20 cellular contexts compared by ENCODE assay signal in the genomic region with DNA sequence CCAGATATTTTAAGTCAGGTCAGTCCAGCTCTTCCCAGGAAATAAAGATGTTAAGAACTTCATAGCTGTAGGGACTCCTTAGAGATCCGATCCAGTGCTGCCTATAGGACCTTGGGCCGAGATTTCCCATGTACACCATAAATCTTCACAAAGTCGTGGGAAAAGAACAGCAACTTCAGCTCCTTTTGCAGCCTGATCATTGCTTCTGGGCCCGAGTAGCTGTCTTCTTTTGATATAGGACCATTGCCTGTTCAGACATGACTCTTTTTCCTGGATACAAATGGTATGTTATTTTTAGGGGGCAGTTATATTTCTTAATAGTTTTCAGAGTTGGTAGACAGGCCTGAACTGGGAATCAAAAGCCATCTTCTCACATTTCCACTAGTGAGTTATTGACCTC. TPM values are rescaled to one million over a fixed set of nuclear protein-coding genes. Genes with fewer than 3 reads are reported as not detected.
DNase-seq lines count a peak whose midpoint lies in the region; ATAC-seq and TF ChIP-seq lines count a peak whose summit lies in the region.
"Had no signal": no experiment of that assay in that cellular context is flagged by ENCODE, and none has a peak within 500 bp of the region (broad histone marks: within the 10 kb centered on the region; RNA-seq: fewer than 3 reads in every experiment).

No MANE protein-coding gene starts in this region.

- H3K4me1 ChIP-seq in esophagus muscularis mucosa (peaks cover 0 to 20% (median 13%) of the 10 kb centered on the region in 4 donors), skeletal muscle satellite cell (ENCODE audit: control insufficient read depth, insufficient read depth, low read length) (peaks cover 34% of the 10 kb centered on the region)

- peak; percentile 33 for DNase-seq in AG10803 (ENCODE audit: low read depth)
- no peak for DNase-seq in T-helper 17 cell
- DNase-seq in esophagus muscularis mucosa (ENCODE audit: extremely low spot score): no peak
- DNase-seq in head of caudate nucleus: no peak
- no peak for DNase-seq in germinal center (ENCODE audit: low spot score)
- no peak for DNase-seq in ACHN
- DNase-seq: activated CD4-positive, CD25-positive, alpha-beta regulatory T cell treated with anti-CD3 and anti-CD28 coated beads, Interleukin-2, amount 50 U/mL, for 72 hours; activated naive CD8-positive, alpha-beta T cell treated with anti-CD3 and anti-CD28 coated beads for 36 hours; GF-D8; hippocampal formation; left colon; naive thymus-derived CD4-positive, alpha-beta T cell; NCI-H1417 treated with DMSO at 0.1 percent for 48 hours; NCI-H446 treated with DMSO at 0.1 percent for 48 hours; psoas muscle had no signal

- WGBS in esophagus muscularis mucosa: 83% methylated on average over 4 of the region's 4 CpGs

- H3K27me3 ChIP-seq in esophagus muscularis mucosa (no peaks in the 10 kb centered on the region), skeletal muscle satellite cell (ENCODE audit: control insufficient read depth, insufficient read depth, low read length) (no peaks in the 10 kb centered on the region)

- no peaks in the 10 kb centered on the region for H3K9me3 ChIP-seq in T-helper 17 cell (ENCODE audit: control insufficient read depth, low read length, poor library complexity, severe bottlenecking)
- H3K9me3 ChIP-seq in esophagus muscularis mucosa: no peaks in the 10 kb centered on the region
- no peaks in the 10 kb centered on the region for H3K9me3 ChIP-seq in skeletal muscle satellite cell (replicated peaks; ENCODE audit: low read length)
- H3K9me3 ChIP-seq: psoas muscle, thoracic aorta had no signal

- no peak overlapping the region for H3K4me3 Mint-ChIP-seq in T-helper 17 cell
- H3K4me3 Mint-ChIP-seq: activated naive CD8-positive, alpha-beta T cell treated with anti-CD3 and anti-CD28 coated beads for 36 hours; naive thymus-derived CD4-positive, alpha-beta T cell; T-helper 1 cell treated with Interleukin-12 subunit alpha and Interleukin-12 subunit beta and Interleukin-4 antibody, amounts not matched to agents 30 μg/mL and 1 μg/mL, for 36 hours had no signal

- H3K9ac ChIP-seq in skeletal muscle satellite cell (ENCODE audit: low read depth, low read length): peak overlapping the region; percentile 78

- no peaks in the 10 kb centered on the region for H3K27me3 Mint-ChIP-seq in T-helper 17 cell
- H3K27me3 Mint-ChIP-seq: activated naive CD8-positive, alpha-beta T cell treated with anti-CD3 and anti-CD28 coated beads for 36 hours; naive thymus-derived CD4-positive, alpha-beta T cell had no signal

- in situ Hi-C loops in ACHN (cut with HindIII; ENCODE audit: low pct_ligation_motif_present, low pct_unique_long_range_greater_than_20kb, low sequenced_read_pairs): no loop called here

- H3K4me3 ChIP-seq in AG10803 (ENCODE audit: low read length) (peak overlapping the region; percentile 34), esophagus muscularis mucosa (no peak overlapping the region), skeletal muscle satellite cell (ENCODE audit: low read length) (peak overlapping the region; percentile 31)
- H3K4me3 ChIP-seq: K562, psoas muscle had no signal

- no peak for TF ChIP-seq EP300 in esophagus muscularis mucosa (IDR thresholded peaks at IDR 0.05)

- TF ChIP-seq CTCF in AG10803 (conservative IDR thresholded peaks at IDR 0.05; ENCODE audit: low read length) (no peak), esophagus muscularis mucosa (IDR thresholded peaks at IDR 0.05) (no peak)

- H3K36me3 ChIP-seq in esophagus muscularis mucosa (no peaks in the 10 kb centered on the region), skeletal muscle satellite cell (ENCODE audit: insufficient read depth, low read length) (no peaks in the 10 kb centered on the region)
- H3K36me3 ChIP-seq: thoracic aorta had no signal

- no peak for TF ChIP-seq POLR2A in esophagus muscularis mucosa (IDR thresholded peaks at IDR 0.05; ENCODE audit: low read depth)

- ATAC-seq in T-helper 17 cell (no peak), HG02840 (IDR thresholded peaks at IDR 0.05; ENCODE audit: low FRiP score, unreplicated experiment) (no peak)
- ATAC-seq: K562; left colon; naive thymus-derived CD4-positive, alpha-beta T cell had no signal

- H3K4me2 ChIP-seq in skeletal muscle satellite cell (ENCODE audit: low read length): peak overlapping the region; percentile 69

- peak overlapping the region in 3 of 4 donors; percentile 18 to 66 (median 21) for H3K27ac ChIP-seq in esophagus muscularis mucosa (replicated peaks in 1 of 4)
- H3K27ac ChIP-seq: psoas muscle had no signal

- intact Hi-C loops in esophagus muscularis mucosa (cut with DNase I) (no loop called here), head of caudate nucleus (cut with DNase I) (no loop called here)

- peak overlapping the region; percentile 21 for H3K27ac Mint-ChIP-seq in T-helper 17 cell
- H3K27ac Mint-ChIP-seq: activated naive CD8-positive, alpha-beta T cell treated with anti-CD3 and anti-CD28 coated beads for 36 hours; T-helper 1 cell treated with Interleukin-12 subunit alpha and Interleukin-12 subunit beta and Interleukin-4 antibody, amounts not matched to agents 30 μg/mL and 1 μg/mL, for 36 hours had no signal

- H3K36me3 Mint-ChIP-seq in T-helper 17 cell (ENCODE audit: low read depth): peaks cover 3% of the 10 kb centered on the region

- peaks cover 31% of the 10 kb centered on the region for H3K4me1 Mint-ChIP-seq in T-helper 17 cell

RNA-seq across cellular contexts. Expression of gene IL1RAP, which starts 20.5 kb away (rescaled TPM):
- 10 to 100 TPM; 11.3 to 19.2 TPM for total RNA-seq in T-helper 17 cell
- 10 to 100 TPM in 1 of 4 donors, 1 to 10 TPM in 3; 4.5 to 13.9 (median 5.2) TPM for total RNA-seq in esophagus muscularis mucosa
- 10.9 and 11.9 TPM in 2 replicates for total RNA-seq in skeletal muscle satellite cell (2012; rRNA removed)

Comparison
In these comparisons a context has a peak if more than half of its experiments do, and no peak if none do; other contexts are left out.
1. H3K4me3 ChIP-seq: peak in AG10803 (single experiment) and skeletal muscle satellite cell (single experiment); none in esophagus muscularis mucosa (0 of 4).